In genomic region chr11:72816404-72816990, GRCh38 we compare ENCODE assay signal across 11 cellular contexts. TPM values are rescaled to one million over a fixed set of nuclear protein-coding genes. Genes with fewer than 3 reads are reported as not detected.
A peak's percentile ranks its signal among the peaks of the same experiment; 100 is the strongest.
DNase-seq lines count a peak whose midpoint lies in the region; ATAC-seq and TF ChIP-seq lines count a peak whose summit lies in the region.
"Had no signal": no experiment of that assay in that cellular context is flagged by ENCODE, and none has a peak within 500 bp of the region (broad histone marks: within the 10 kb centered on the region; RNA-seq: fewer than 3 reads in every experiment).

No MANE protein-coding gene starts in this region.

- no peak for TF ChIP-seq CTCF in HFFc6 (IDR thresholded peaks at IDR 0.05)
- no peak for TF ChIP-seq CTCF in VCaP (conservative IDR thresholded peaks at IDR 0.05)
- TF ChIP-seq CTCF in GM20000 (IDR thresholded peaks at IDR 0.05; ENCODE audit: extremely low read depth, missing control alignments), result no peak
- no peak for TF ChIP-seq CTCF in glutamatergic neuron (IDR thresholded peaks at IDR 0.05; ENCODE audit: partially characterized antibody, unreplicated experiment)

- peaks cover 25% of the 10 kb centered on the region for H3K36me3 Mint-ChIP-seq in CD4-positive, CD25-positive, alpha-beta regulatory T cell
- peaks cover 24% of the 10 kb centered on the region for H3K36me3 Mint-ChIP-seq in HFFc6 (ENCODE audit: low read depth)
- no peaks in the 10 kb centered on the region for H3K36me3 Mint-ChIP-seq in glutamatergic neuron (ENCODE audit: unreplicated experiment)

- H3K27ac ChIP-seq in CD4-positive, CD25-positive, alpha-beta regulatory T cell (ENCODE audit: insufficient read depth, low read length, poor library complexity, severe bottlenecking), result peak overlapping the region; percentile 21
- peak overlapping the region; percentile 99; the same call in 1 of the 2 replicates for H3K27ac ChIP-seq in VCaP

- peaks cover 0 to 72% (median 27%) of the 10 kb centered on the region in 4 donors for H3K4me1 Mint-ChIP-seq in CD4-positive, CD25-positive, alpha-beta regulatory T cell
- H3K4me1 Mint-ChIP-seq in HFFc6 (ENCODE audit: low read depth) (peaks cover 84% of the 10 kb centered on the region), glutamatergic neuron (ENCODE audit: low read depth, unreplicated experiment) (peaks cover 3% of the 10 kb centered on the region)

- H3K9me3 ChIP-seq in CD4-positive, CD25-positive, alpha-beta regulatory T cell (ENCODE audit: control insufficient read depth in 2 of 2, low read length in 2 of 2), result no peaks in the 10 kb centered on the region

- H3K27ac Mint-ChIP-seq in CD4-positive, CD25-positive, alpha-beta regulatory T cell, result peak overlapping the region; percentile 90 to 99 (median 99)
- H3K27ac Mint-ChIP-seq in HFFc6, result peak overlapping the region; percentile 90; the same call in 1 of the 2 replicates
- H3K27ac Mint-ChIP-seq in glutamatergic neuron (ENCODE audit: unreplicated experiment), result no peak overlapping the region

- peaks cover 49% of the 10 kb centered on the region for H3K4me1 ChIP-seq in CD4-positive, CD25-positive, alpha-beta regulatory T cell (ENCODE audit: control insufficient read depth, insufficient read depth, low read length, poor library complexity, severe bottlenecking)

- peaks cover 37% of the 10 kb centered on the region for H3K36me3 ChIP-seq in CD4-positive, CD25-positive, alpha-beta regulatory T cell (ENCODE audit: control insufficient read depth, insufficient read depth, low read length)

- H3K4me3 ChIP-seq in CD4-positive, CD25-positive, alpha-beta regulatory T cell (ENCODE audit: low read depth, low read length), result no peak overlapping the region

- no peaks in the 10 kb centered on the region for H3K27me3 ChIP-seq in CD4-positive, CD25-positive, alpha-beta regulatory T cell (ENCODE audit: control insufficient read depth, insufficient read depth, low read length)

- H3K9me3 Mint-ChIP-seq in CD4-positive, CD25-positive, alpha-beta regulatory T cell, result no peaks in the 10 kb centered on the region
- H3K9me3 Mint-ChIP-seq in HFFc6 (no peaks in the 10 kb centered on the region), glutamatergic neuron (ENCODE audit: unreplicated experiment) (peaks cover 8% of the 10 kb centered on the region)

- no peak for ATAC-seq in CD4-positive, CD25-positive, alpha-beta regulatory T cell (ENCODE audit: low read depth in 2 of 2)
- ATAC-seq: HCT116 had no signal

- H3K4me3 Mint-ChIP-seq in CD4-positive, CD25-positive, alpha-beta regulatory T cell, result peak overlapping the region; percentile 21 to 100 (median 98)
- H3K4me3 Mint-ChIP-seq in HFFc6 (peak overlapping the region; percentile 98), glutamatergic neuron (ENCODE audit: unreplicated experiment) (no peak overlapping the region)

- DNase-seq in CD4-positive, CD25-positive, alpha-beta regulatory T cell, result no peak
- DNase-seq in HFFc6 (no peak), myocyte (ENCODE audit: low read depth) (peak; percentile 63), LoVo (ENCODE audit: low spot score) (no peak), RKO (ENCODE audit: low spot score) (no peak), GM20000 (ENCODE audit: low spot score) (no peak), glutamatergic neuron (no peak)
- DNase-seq: activated effector memory CD4-positive, alpha-beta T cell treated with Interleukin-2 at 50 U/mL for 16 hours; NCI-H2107 had no signal

- H3K27me3 Mint-ChIP-seq in CD4-positive, CD25-positive, alpha-beta regulatory T cell, result peaks cover 5% of the 10 kb centered on the region
- H3K27me3 Mint-ChIP-seq in HFFc6 (ENCODE audit: insufficient read depth), result peaks cover 16% of the 10 kb centered on the region
- H3K27me3 Mint-ChIP-seq in glutamatergic neuron (ENCODE audit: unreplicated experiment), result peaks cover 16% of the 10 kb centered on the region

RNA-seq across cellular contexts. Expression of gene ATG16L2, which starts 2.3 kb away (rescaled TPM):
- 89.9 TPM for total RNA-seq in CD4-positive, CD25-positive, alpha-beta regulatory T cell
- polyA plus RNA-seq in CD4-positive, CD25-positive, alpha-beta regulatory T cell, result 10 to 100 TPM in 2 of 4 donors, 1 to 10 TPM in 2; 6.7 to 13.3 (median 9.3) TPM
- total RNA-seq in HFFc6 (2021; fragmentation: NEBNext Ultra II Directional; extraction: Animal tissue kit (Norgen Biotek cat#: 25700)), result 1 to 10 TPM; 5.4 to 9.5 (median 7.6) TPM
- total RNA-seq in myocyte (17.3 and 23.0 TPM in 2 replicates), glutamatergic neuron (ENCODE audit: unreplicated experiment) (6.9 TPM)
- 10.3 TPM for polyA plus RNA-seq in myocyte (2012)

RNA-seq across cellular contexts. Expression of gene STARD10, which starts 22.6 kb away (rescaled TPM):
- total RNA-seq in CD4-positive, CD25-positive, alpha-beta regulatory T cell, result 11.2 TPM
- polyA plus RNA-seq in CD4-positive, CD25-positive, alpha-beta regulatory T cell, result 10 to 100 TPM; 13.6 to 16.8 (median 14.0) TPM
- total RNA-seq in HFFc6 (2021; fragmentation: NEBNext Ultra II Directional; extraction: Animal tissue kit (Norgen Biotek cat#: 25700)), result 10 to 100 TPM; 10.8 to 16.9 (median 15.8) TPM
- total RNA-seq in myocyte, result 19.0 TPM in 2 replicates
- 39.8 TPM for polyA plus RNA-seq in myocyte (2012)
- 13.5 TPM for total RNA-seq in glutamatergic neuron (ENCODE audit: unreplicated experiment)
